ENCODE assay signal across 29 cellular contexts in the genomic region with DNA sequence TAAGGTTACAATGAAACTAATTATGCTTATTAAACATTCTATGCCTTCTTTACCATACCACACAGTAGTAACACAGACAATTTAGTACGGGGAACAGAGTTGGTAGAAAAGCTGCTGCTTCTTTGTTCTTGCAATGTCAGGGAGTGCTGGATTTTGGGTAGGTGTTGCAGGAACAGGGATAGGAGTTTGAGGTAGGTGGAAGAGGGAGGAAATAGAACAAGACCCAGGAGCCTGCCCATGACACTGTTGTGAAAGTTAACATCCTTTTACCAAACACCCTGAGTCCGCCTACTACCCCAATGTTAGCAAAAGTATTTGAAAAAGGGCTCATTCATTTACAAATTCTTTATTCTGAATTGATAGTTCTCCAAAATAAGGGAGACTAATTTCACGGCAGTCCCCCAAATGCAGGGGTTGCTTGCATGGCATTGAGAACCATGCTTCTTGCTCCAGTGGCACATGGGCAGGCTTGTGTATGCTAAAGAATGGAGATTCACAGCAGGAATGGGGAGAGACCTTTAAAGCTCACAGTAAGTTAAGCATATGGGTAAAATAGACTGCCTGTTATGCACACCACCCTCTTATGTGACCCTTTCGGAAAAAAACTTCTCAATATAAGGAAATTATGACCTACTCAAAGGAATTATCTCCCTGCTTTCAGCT.
"Had no signal": no experiment of that assay in that cellular context is flagged by ENCODE, and none has a peak within 500 bp of the region (broad histone marks: within the 10 kb centered on the region; RNA-seq: fewer than 3 reads in every experiment).

No MANE protein-coding gene starts in this region.

- H3K27ac ChIP-seq: ascending aorta, breast epithelium, cardiac muscle cell, coronary artery, dorsolateral prefrontal cortex, esophagus muscularis mucosa, foreskin keratinocyte, gastrocnemius medialis, heart left ventricle had no signal

- DNase-seq: activated CD4-positive, alpha-beta memory T cell treated with anti-CD3 and anti-CD28 coated beads, Interleukin-2, amount 10 ng/mL, durations not matched to agents 7 days and 5 days; activated CD4-positive, alpha-beta T cell treated with anti-CD3 and anti-CD28 coated beads for 1 hour; activated CD4-positive, alpha-beta T cell treated with anti-CD3 and anti-CD28 coated beads for 4 hours; activated CD4-positive, alpha-beta T cell treated with anti-CD3 and anti-CD28 coated beads, Interleukin-2, amount 10 ng/mL, durations not matched to agents 7 days and 5 days; activated CD4-positive, alpha-beta T cell treated with anti-CD3 and anti-CD28 coated beads, Interleukin-2, amount 50 U/mL, for 4 hours; activated CD8-positive, alpha-beta memory T cell treated with anti-CD3 and anti-CD28 coated beads, Interleukin-2, amount 50 U/mL, for 48 hours; activated gamma-delta T cell; activated naive CD4-positive, alpha-beta T cell; activated naive CD4-positive, alpha-beta T cell treated with anti-CD3 and anti-CD28 coated beads, Interleukin-2, amount 10 ng/mL, durations not matched to agents 7 days and 5 days; activated naive CD8-positive, alpha-beta T cell treated with anti-CD3 and anti-CD28 coated beads, Interleukin-2, amount 10 ng/mL, durations not matched to agents 7 days and 5 days; activated T-cell treated with anti-CD3 and anti-CD28 coated beads for 4 hours; activated T-cell treated with anti-CD3 and anti-CD28 coated beads, Interleukin-2, amount 50 U/mL, for 24 hours; activated T-cell treated with anti-CD3 and anti-CD28 coated beads, Interleukin-2, amount 50 U/mL, for 72 hours; dorsolateral prefrontal cortex; effector memory CD4-positive, alpha-beta T cell; erythroblast; foreskin keratinocyte; gastrocnemius medialis; glutamatergic neuron; heart left ventricle; T-helper 1 cell; T-helper 17 cell; T1000 had no signal

- H3K27me3 ChIP-seq: ascending aorta, breast epithelium, cardiac muscle cell, esophagus muscularis mucosa, foreskin keratinocyte, gastrocnemius medialis, heart left ventricle had no signal

- ATAC-seq: activated naive CD4-positive, alpha-beta T cell treated with anti-CD3 and anti-CD28 coated beads, Interleukin-2, amount 50 U/mL, for 72 hours; activated T-cell treated with anti-CD3 and anti-CD28 coated beads, Interleukin-2, amount 50 U/mL, for 72 hours; foreskin keratinocyte; gastrocnemius medialis; heart left ventricle; T-helper 17 cell had no signal

- H3K4me1 ChIP-seq: ascending aorta, breast epithelium, esophagus muscularis mucosa, foreskin keratinocyte, gastrocnemius medialis had no signal

- H3K9me3 ChIP-seq: ascending aorta, breast epithelium, esophagus muscularis mucosa, gastrocnemius medialis, heart left ventricle had no signal

- H3K4me3 ChIP-seq: ascending aorta, breast epithelium, cardiac muscle cell, coronary artery, dorsolateral prefrontal cortex, esophagus muscularis mucosa, gastrocnemius medialis, heart left ventricle had no signal

- H3K36me3 ChIP-seq: ascending aorta, breast epithelium, cardiac muscle cell, esophagus muscularis mucosa, gastrocnemius medialis, heart left ventricle had no signal
